In the genomic region with DNA sequence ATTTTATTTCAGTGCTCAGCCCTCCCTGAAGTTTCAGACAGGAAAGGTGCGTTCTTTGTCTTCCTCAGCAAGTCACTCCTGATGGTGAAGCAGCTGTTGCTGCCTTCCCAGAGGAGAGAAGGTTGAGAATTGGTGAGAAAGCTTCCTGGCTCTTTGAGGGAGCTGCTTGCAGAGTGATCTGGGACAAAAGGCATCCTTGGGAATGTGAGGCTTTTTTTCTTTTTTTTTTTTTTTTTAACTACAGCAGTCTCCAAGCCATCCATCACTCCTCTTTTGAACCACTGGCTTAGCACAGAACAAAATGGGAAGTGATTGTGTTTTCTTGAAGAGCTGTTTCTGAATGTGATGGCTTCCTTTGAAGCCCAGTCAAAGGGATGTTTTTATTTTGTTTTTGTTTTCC, we compare ENCODE assay signal across 2 cellular contexts.
TF ChIP-seq lines count a peak whose summit lies in the region.

No MANE protein-coding gene starts in this region.

TF ChIP-seq in A549, 52 proteins besides CTCF, POLR2A, EP300 and RAD21:
- TF ChIP-seq MYC (IDR thresholded peaks at IDR 0.05; ENCODE audit: borderline replicate concordance, low read length) (no peak), HES2 (IDR thresholded peaks at IDR 0.05) (no peak), HDAC2 (IDR thresholded peaks at IDR 0.05) (no peak), JUNB (IDR thresholded peaks at IDR 0.05) (no peak), FOXS1 (CRISPR knock-in tag; IDR thresholded peaks at IDR 0.05) (no peak), RARB (CRISPR knock-in tag; IDR thresholded peaks at IDR 0.05) (no peak), ZNF302 (CRISPR knock-in tag; IDR thresholded peaks at IDR 0.05) (no peak), CBX8 (IDR thresholded peaks at IDR 0.05) (no peak), HOXB13 (CRISPR knock-in tag; IDR thresholded peaks at IDR 0.05; ENCODE audit: low read depth) (no peak), MAX (IDR thresholded peaks at IDR 0.05) (no peak), ZSCAN20 (CRISPR knock-in tag; IDR thresholded peaks at IDR 0.05) (no peak), TFCP2L1 (CRISPR knock-in tag; IDR thresholded peaks at IDR 0.05) (no peak)
TF ChIP-seq in A549: peak in this region for 0.

TF ChIP-seq in IMR-90, 13 proteins besides CTCF, POLR2A, EP300 and RAD21:
- TF ChIP-seq SMC3 (IDR thresholded peaks at IDR 0.05; ENCODE audit: low read depth, low read length), result no peak
- no peak for TF ChIP-seq MAFK (IDR thresholded peaks at IDR 0.05; ENCODE audit: low read depth, low read length)
- TF ChIP-seq MXI1 (IDR thresholded peaks at IDR 0.05; ENCODE audit: borderline replicate concordance, low read depth, low read length), result no peak
- TF ChIP-seq, protein P1, sequence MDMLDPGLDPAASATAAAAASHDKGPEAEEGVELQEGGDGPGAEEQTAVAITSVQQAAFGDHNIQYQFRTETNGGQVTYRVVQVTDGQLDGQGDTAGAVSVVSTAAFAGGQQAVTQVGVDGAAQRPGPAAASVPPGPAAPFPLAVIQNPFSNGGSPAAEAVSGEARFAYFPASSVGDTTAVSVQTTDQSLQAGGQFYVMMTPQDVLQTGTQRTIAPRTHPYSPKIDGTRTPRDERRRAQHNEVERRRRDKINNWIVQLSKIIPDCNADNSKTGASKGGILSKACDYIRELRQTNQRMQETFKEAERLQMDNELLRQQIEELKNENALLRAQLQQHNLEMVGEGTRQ (IDR thresholded peaks at IDR 0.05; ENCODE audit: low read depth, low read length), result no peak
- no peak for TF ChIP-seq CHD1 (IDR thresholded peaks at IDR 0.05; ENCODE audit: low read depth, low read length)
- TF ChIP-seq CEBPB (IDR thresholded peaks at IDR 0.05; ENCODE audit: low read depth, low read length), result no peak
- no peak for TF ChIP-seq ELK1 (IDR thresholded peaks at IDR 0.05; ENCODE audit: borderline replicate concordance, low read depth, low read length)
- TF ChIP-seq RFX5 (IDR thresholded peaks at IDR 0.05; ENCODE audit: low read depth, low read length), result no peak
- TF ChIP-seq FOS (IDR thresholded peaks at IDR 0.05; ENCODE audit: low read depth, low read length), result no peak
- no peak for TF ChIP-seq MAZ (IDR thresholded peaks at IDR 0.05; ENCODE audit: borderline replicate concordance, low read depth, low read length)
- no peak for TF ChIP-seq BHLHE40 (IDR thresholded peaks at IDR 0.05; ENCODE audit: low read depth, low read length)
- TF ChIP-seq RCOR1 (IDR thresholded peaks at IDR 0.05; ENCODE audit: insufficient replicate concordance, low read length), result no peak
- no peak for TF ChIP-seq NFE2L2 (IDR thresholded peaks at IDR 0.05; ENCODE audit: low read depth, low read length)
